Comparison of ENCODE assay signal across 27 cellular contexts in the genomic region with DNA sequence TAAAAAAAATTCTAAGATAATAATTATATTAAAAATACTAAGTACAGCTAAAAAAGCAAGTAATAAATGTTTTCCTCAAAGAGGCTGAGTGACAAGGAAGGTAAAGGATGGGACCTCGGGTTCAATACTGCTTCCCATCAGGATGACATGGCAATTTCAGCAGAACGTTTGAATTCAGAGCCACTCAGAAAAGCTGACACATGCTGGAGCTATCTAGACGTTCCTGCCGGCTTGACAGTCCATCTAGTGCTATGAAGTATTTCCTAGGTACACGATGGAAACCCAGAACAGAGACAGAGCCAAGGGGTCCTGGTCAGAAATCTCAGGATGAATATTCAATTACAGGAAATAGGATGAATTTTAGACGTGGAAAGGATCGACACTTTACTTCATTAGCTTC.
"Had no signal": no experiment of that assay in that cellular context is flagged by ENCODE, and none has a peak within 500 bp of the region (broad histone marks: within the 10 kb centered on the region; RNA-seq: fewer than 3 reads in every experiment).

No MANE protein-coding gene starts in this region.

- H3K36me3 Mint-ChIP-seq: immature natural killer cell; memory B cell; natural killer cell; stimulated activated effector memory CD8-positive, alpha-beta T cell treated with anti-CD3 and anti-CD28 coated beads, Interleukin-12 subunit alpha, Interleukin-12 subunit beta, amount 100 ng/mL, for 72 hours had no signal

- ATAC-seq: effector memory CD8-positive, alpha-beta T cell; left colon; natural killer cell; pancreas; stimulated activated effector memory CD8-positive, alpha-beta T cell treated with anti-CD3 and anti-CD28 coated beads, Interleukin-12 subunit alpha, Interleukin-12 subunit beta, amount 100 ng/mL, for 72 hours had no signal

- DNase-seq: cortex of kidney; effector memory CD8-positive, alpha-beta T cell; erythroblast; esophagus squamous epithelium; foreskin melanocyte; glutamatergic neuron; hypothalamus; immature natural killer cell; islet precursor cell; kidney glomerular epithelial cell; left colon; natural killer cell; pancreas; retina; sigmoid colon; stimulated activated CD4-positive, alpha-beta T cell treated with anti-CD3 and anti-CD28 coated beads, Interleukin-2, amount 100 ng/mL, for 24 hours; stimulated activated CD4-positive, alpha-beta T cell treated with anti-CD3 and anti-CD28 coated beads, Interleukin-4, amount 100 ng/mL, for 24 hours; stimulated activated naive CD4-positive, alpha-beta T cell treated with Interleukin-2 at 50 U/mL for 16 hours; stomach; thyroid gland; trophoblast cell had no signal

- H3K4me3 ChIP-seq: esophagus squamous epithelium, lung, pancreas, sigmoid colon, stomach, thyroid gland, vagina had no signal

- H3K4me1 Mint-ChIP-seq: immature natural killer cell; memory B cell; natural killer cell; stimulated activated effector memory CD8-positive, alpha-beta T cell treated with anti-CD3 and anti-CD28 coated beads, Interleukin-12 subunit alpha, Interleukin-12 subunit beta, amount 100 ng/mL, for 72 hours had no signal

- FAIRE-seq: endometrium, pancreas had no signal

- H3K36me3 ChIP-seq: esophagus squamous epithelium, neutrophil, pancreas, sigmoid colon, stomach, thyroid gland, vagina had no signal

- H3K4me3 Mint-ChIP-seq: effector memory CD8-positive, alpha-beta T cell; immature natural killer cell; memory B cell; natural killer cell; stimulated activated effector memory CD8-positive, alpha-beta T cell treated with anti-CD3 and anti-CD28 coated beads, Interleukin-12 subunit alpha, Interleukin-12 subunit beta, amount 100 ng/mL, for 72 hours had no signal

- H3K27me3 ChIP-seq: esophagus squamous epithelium, neutrophil, pancreas, sigmoid colon, stomach, thyroid gland, vagina had no signal

- H3K9me3 ChIP-seq: esophagus squamous epithelium, neutrophil, pancreas, sigmoid colon, stomach, thyroid gland, vagina had no signal

- H3K9me3 Mint-ChIP-seq: memory B cell; natural killer cell; stimulated activated effector memory CD8-positive, alpha-beta T cell treated with anti-CD3 and anti-CD28 coated beads, Interleukin-12 subunit alpha, Interleukin-12 subunit beta, amount 100 ng/mL, for 72 hours had no signal

- H3K27ac Mint-ChIP-seq: effector memory CD8-positive, alpha-beta T cell; immature natural killer cell; memory B cell; natural killer cell; stimulated activated effector memory CD8-positive, alpha-beta T cell treated with anti-CD3 and anti-CD28 coated beads, Interleukin-12 subunit alpha, Interleukin-12 subunit beta, amount 100 ng/mL, for 72 hours had no signal

- H3K4me1 ChIP-seq: esophagus squamous epithelium, pancreas, stomach, thyroid gland, vagina had no signal

- H3K27me3 Mint-ChIP-seq: effector memory CD8-positive, alpha-beta T cell had no signal

- H3K27ac ChIP-seq: esophagus squamous epithelium, neutrophil, pancreas, sigmoid colon, stomach, thyroid gland, vagina had no signal
